In genomic region chr12:5201554-5202243, GRCh38 we compare ENCODE assay signal across 15 cellular contexts.
DNase-seq lines count a peak whose midpoint lies in the region; ATAC-seq and TF ChIP-seq lines count a peak whose summit lies in the region.
"Had no signal": no experiment of that assay in that cellular context is flagged by ENCODE, and none has a peak within 500 bp of the region (broad histone marks: within the 10 kb centered on the region; RNA-seq: fewer than 3 reads in every experiment).

No MANE protein-coding gene starts in this region.

- no peaks in the 10 kb centered on the region for H3K9me2 ChIP-seq in GM23248 (ENCODE audit: insufficient read depth)

- no peaks in the 10 kb centered on the region for H3K79me2 ChIP-seq in GM23248 (ENCODE audit: insufficient read depth)

- H3K27ac Mint-ChIP-seq in endodermal cell, result no peak overlapping the region
- H3K27ac Mint-ChIP-seq: activated B cell treated with CpG ODN at 0.5 μM for 24 hours had no signal

- H3K4me1 ChIP-seq in endodermal cell (ENCODE audit: control insufficient read depth, insufficient read depth, low read length), result peaks cover 7% of the 10 kb centered on the region
- H3K4me1 ChIP-seq in GM23248 (ENCODE audit: insufficient read depth), result no peaks in the 10 kb centered on the region; the same call in 1 of the 2 replicates

- H3K27me3 ChIP-seq in endodermal cell (ENCODE audit: control insufficient read depth, insufficient read depth, low read length, poor library complexity, severe bottlenecking) (no peaks in the 10 kb centered on the region), GM23248 (replicated peaks; ENCODE audit: insufficient read depth) (0 out of 2 replicates have a peak, but pooled peaks cover 3% of the 10 kb centered on the region)
- H3K27me3 ChIP-seq: ovary had no signal

- no peak for TF ChIP-seq CTCF in endodermal cell (conservative IDR thresholded peaks at IDR 0.05)

- DNase-seq in DMS79 treated with DMSO at 0.1 percent for 48 hours (lab: John Stamatoyannopoulos, UW), result peak; percentile 48
- DNase-seq in NCI-H2029 treated with DMSO at 0.1 percent for 48 hours (lab: John Stamatoyannopoulos, UW), result peak; percentile 84
- DNase-seq in endodermal cell, result peak; percentile 87
- DNase-seq in myocyte (ENCODE audit: low read depth), result peak; percentile 8
- DNase-seq in GM23248, result no peak
- no peak for DNase-seq in glomerular visceral epithelial cell (ENCODE audit: extremely low spot score)
- DNase-seq in HEK293T (ENCODE audit: extremely low spot score), result no peak
- DNase-seq: activated B cell treated with CpG ODN at 0.5 μM for 24 hours; activated T-cell treated with anti-CD3 and anti-CD28 coated beads, Interleukin-2, amount 50 U/mL, for 1 hour; HCEC 1CT; Kasumi-1; ovary; SHP77; stimulated activated naive CD8-positive, alpha-beta T cell treated with anti-CD3 and anti-CD28 coated beads, Interleukin-15, Interleukin-2, amounts not matched to agents 100 U/mL and 50 U/mL, for 24 hours had no signal

- in situ Hi-C loops in GM23248 (cut with MboI), result no loop called here

- H3K9ac ChIP-seq in endodermal cell (ENCODE audit: extremely low read depth, low read length, poor library complexity, severe bottlenecking) (no peak overlapping the region), GM23248 (no peak overlapping the region)

- WGBS in endodermal cell (ENCODE audit: insufficient coverage in 1 of 2, insufficient read length in 1 of 2), 2 experiments, result 87% methylated on average over 9 to 18 of the region's 18 CpGs
- 77 to 81% methylated on average over 18 of the region's 18 CpGs for WGBS in GM23248 (ENCODE audit: low coverage in 1 of 2, low lambda C conversion rate in 2 of 2, missing lambda C conversion rate in 2 of 2), 2 experiments

- H3F3A ChIP-seq in GM23248 (ENCODE audit: insufficient read depth), result no peaks in the 10 kb centered on the region

- H3K36me3 ChIP-seq in endodermal cell (ENCODE audit: control insufficient read depth, insufficient read depth, low read length) (no peaks in the 10 kb centered on the region), GM23248 (ENCODE audit: low read depth) (no peaks in the 10 kb centered on the region)
- H3K36me3 ChIP-seq: ovary had no signal

- no peaks in the 10 kb centered on the region for H3K9me3 ChIP-seq in endodermal cell (ENCODE audit: control insufficient read depth, low read length)
- no peaks in the 10 kb centered on the region for H3K9me3 ChIP-seq in GM23248 (ENCODE audit: low read depth)
- H3K9me3 ChIP-seq: ovary had no signal

- H3K36me3 Mint-ChIP-seq in endodermal cell (ENCODE audit: low read depth), result no peaks in the 10 kb centered on the region

- no peak overlapping the region for H3K27ac ChIP-seq in endodermal cell (ENCODE audit: low read depth, low read length)
- no peak overlapping the region for H3K27ac ChIP-seq in GM23248
- H3K27ac ChIP-seq: ovary had no signal

- no peak overlapping the region for H2AFZ ChIP-seq in GM23248

- H3K9me3 Mint-ChIP-seq in endodermal cell, result no peaks in the 10 kb centered on the region
- H3K9me3 Mint-ChIP-seq: activated B cell treated with CpG ODN at 0.5 μM for 24 hours had no signal

- no peak for ATAC-seq in HG03025 (IDR thresholded peaks at IDR 0.05; ENCODE audit: low FRiP score, unreplicated experiment)
- ATAC-seq: stimulated activated naive CD8-positive, alpha-beta T cell treated with anti-CD3 and anti-CD28 coated beads, Interleukin-15, Interleukin-2, amounts not matched to agents 100 U/mL and 50 U/mL, for 24 hours had no signal

- CTCF ChIA-PET in HEK293T (lab: Yijun Ruan, JAX), result interaction anchor here (1.6 to 2.5 kb wide), 2 partner anchors 232 to 241 kb away, joined by 4 to 11 read pairs; no protein-coding TSS in a partner anchor

- H3K27me3 Mint-ChIP-seq in endodermal cell (ENCODE audit: insufficient read depth), result peaks cover 8% of the 10 kb centered on the region

- H4K20me1 ChIP-seq in GM23248 (ENCODE audit: insufficient read depth), result no peaks in the 10 kb centered on the region

- POLR2A ChIA-PET in HEK293T (lab: Yijun Ruan, JAX), result no interaction called here

- peaks cover 40% of the 10 kb centered on the region for H3K4me1 Mint-ChIP-seq in endodermal cell
- H3K4me1 Mint-ChIP-seq: activated B cell treated with CpG ODN at 0.5 μM for 24 hours had no signal

- H3K4me2 ChIP-seq in GM23248 (ENCODE audit: unreplicated experiment), result no peak overlapping the region

- no peak overlapping the region for H3K4me3 Mint-ChIP-seq in endodermal cell
- H3K4me3 Mint-ChIP-seq: activated B cell treated with CpG ODN at 0.5 μM for 24 hours had no signal

- no peak overlapping the region for H3K4me3 ChIP-seq in endodermal cell (ENCODE audit: low read length)
- no peak overlapping the region for H3K4me3 ChIP-seq in GM23248
- H3K4me3 ChIP-seq: ovary had no signal

TF ChIP-seq in HEK293T, 16 proteins besides CTCF, POLR2A, EP300 and RAD21:
- TF ChIP-seq BHLHE40 (IDR thresholded peaks at IDR 0.05; ENCODE audit: borderline replicate concordance), result no peak
- no peak for TF ChIP-seq SP1 (IDR thresholded peaks at IDR 0.05)
- no peak for TF ChIP-seq PKNOX1 (IDR thresholded peaks at IDR 0.05)
- no peak for TF ChIP-seq LEF1 (IDR thresholded peaks at IDR 0.05; ENCODE audit: borderline replicate concordance)
- TF ChIP-seq ELF4 (IDR thresholded peaks at IDR 0.05), result no peak
- TF ChIP-seq HDGF (IDR thresholded peaks at IDR 0.05; ENCODE audit: borderline replicate concordance), result no peak
- TF ChIP-seq CTBP1 (IDR thresholded peaks at IDR 0.05; ENCODE audit: borderline replicate concordance), result no peak
- no peak for TF ChIP-seq ZNF384 (IDR thresholded peaks at IDR 0.05)
- no peak for TF ChIP-seq TARDBP (IDR thresholded peaks at IDR 0.05)
- no peak for TF ChIP-seq ARNT (IDR thresholded peaks at IDR 0.05)
- TF ChIP-seq FOXM1 (IDR thresholded peaks at IDR 0.05; ENCODE audit: borderline replicate concordance), result no peak
- TF ChIP-seq L3MBTL2 (conservative IDR thresholded peaks at IDR 0.05), result no peak
- no peak for TF ChIP-seq FOXK2 (IDR thresholded peaks at IDR 0.05)
- TF ChIP-seq SUZ12 (IDR thresholded peaks at IDR 0.05), result no peak
- no peak for TF ChIP-seq NFRKB (IDR thresholded peaks at IDR 0.05)
- TF ChIP-seq FOXA1 (IDR thresholded peaks at IDR 0.05), result no peak
TF ChIP-seq in HEK293T: peak in this region for 0.

Comparison
In these comparisons a context has a peak if more than half of its experiments do, and no peak if none do; other contexts are left out.
1. DNase-seq: peak in DMS79 treated with DMSO at 0.1 percent for 48 hours (single experiment), NCI-H2029 treated with DMSO at 0.1 percent for 48 hours (single experiment), endodermal cell (single experiment) and myocyte (single experiment); none in GM23248 (single experiment), glomerular visceral epithelial cell (single experiment) and HEK293T (single experiment).